In genomic region chr10:78029294-78030226, GRCh38 we compare ENCODE assay signal across 1 cellular context.
TF ChIP-seq lines count a peak whose summit lies in the region.

Gene POLR3A, minus strand, starts transcription at chr10:78029515. Its CDS starts 108 bp downstream, at chr10:78029407.

TF ChIP-seq in K562, 482 proteins besides CTCF, POLR2A, EP300 and RAD21 (continued from another document and continues in another):
- TF ChIP-seq PATZ1 (CRISPR knock-in tag; IDR thresholded peaks at IDR 0.05; ENCODE audit: borderline replicate concordance) (no peak), ZNF316 (IDR thresholded peaks at IDR 0.05) (no peak), GABPA (tag; conservative IDR thresholded peaks at IDR 0.05; ENCODE audit: low read depth) (peak; percentile 98), NUFIP1 (IDR thresholded peaks at IDR 0.05; ENCODE audit: partially characterized antibody) (peak; percentile 21), HEY1 (CRISPR knock-in tag; IDR thresholded peaks at IDR 0.05; ENCODE audit: borderline replicate concordance) (no peak), SMARCA4 (IDR thresholded peaks at IDR 0.05) (peak; percentile 71), CHD7 (IDR thresholded peaks at IDR 0.05; ENCODE audit: low read depth, low read length) (no peak), XRCC4 (IDR thresholded peaks at IDR 0.05; ENCODE audit: extremely low read depth, insufficient read depth, insufficient read length) (no peak), ZKSCAN8 (CRISPR knock-in tag; IDR thresholded peaks at IDR 0.05) (no peak), ZNF212 (CRISPR knock-in tag; IDR thresholded peaks at IDR 0.05) (no peak), STAT5B (CRISPR knock-in tag; IDR thresholded peaks at IDR 0.05) (no peak), CCNT2 (IDR thresholded peaks at IDR 0.05; ENCODE audit: borderline replicate concordance, extremely low read depth, insufficient read length, low read depth, low read length) (no peak), KAT8 (IDR thresholded peaks at IDR 0.05; ENCODE audit: low read depth) (no peak; the same call in 1 of the 2 replicates), SMC3 (conservative IDR thresholded peaks at IDR 0.05; ENCODE audit: insufficient read depth, low read depth, low read length) (peak; percentile 41; the same call in 1 of the 2 replicates), ZFP36 (IDR thresholded peaks at IDR 0.05; ENCODE audit: low read depth, low read length, partially characterized antibody) (no peak), FOXJ3 (CRISPR knock-in tag; IDR thresholded peaks at IDR 0.05) (no peak), L3MBTL2 (IDR thresholded peaks at IDR 0.05) (peak; percentile 98), TARDBP (IDR thresholded peaks at IDR 0.05) (peak; percentile 85; the same call in 1 of the 2 replicates), FOXA3 (CRISPR knock-in tag; conservative IDR thresholded peaks at IDR 0.05 in 1 of 2, IDR thresholded peaks at IDR 0.05 in 1 of 2) (peak in 1 of 2 experiments; percentile 46; a peak in 2 of 4 replicates), FOXK1 (CRISPR knock-in tag; IDR thresholded peaks at IDR 0.05; ENCODE audit: borderline replicate concordance) (no peak), ATF1 (CRISPR knock-in tag; IDR thresholded peaks at IDR 0.05) (no peak), ATF1 (tag; IDR thresholded peaks at IDR 0.05) (peak; percentile 89), PURB (CRISPR knock-in tag; IDR thresholded peaks at IDR 0.05; ENCODE audit: low read depth) (0 out of 2 replicates have a peak, but pooled peaks have one; percentile 44)
- TF ChIP-seq, protein P1, sequence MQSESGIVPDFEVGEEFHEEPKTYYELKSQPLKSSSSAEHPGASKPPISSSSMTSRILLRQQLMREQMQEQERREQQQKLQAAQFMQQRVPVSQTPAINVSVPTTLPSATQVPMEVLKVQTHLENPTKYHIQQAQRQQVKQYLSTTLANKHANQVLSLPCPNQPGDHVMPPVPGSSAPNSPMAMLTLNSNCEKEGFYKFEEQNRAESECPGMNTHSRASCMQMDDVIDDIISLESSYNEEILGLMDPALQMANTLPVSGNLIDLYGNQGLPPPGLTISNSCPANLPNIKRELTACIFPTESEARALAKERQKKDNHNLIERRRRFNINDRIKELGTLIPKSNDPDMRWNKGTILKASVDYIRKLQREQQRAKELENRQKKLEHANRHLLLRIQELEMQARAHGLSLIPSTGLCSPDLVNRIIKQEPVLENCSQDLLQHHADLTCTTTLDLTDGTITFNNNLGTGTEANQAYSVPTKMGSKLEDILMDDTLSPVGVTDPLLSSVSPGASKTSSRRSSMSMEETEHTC (IDR thresholded peaks at IDR 0.05), result no peak
- TF ChIP-seq, protein P2, sequence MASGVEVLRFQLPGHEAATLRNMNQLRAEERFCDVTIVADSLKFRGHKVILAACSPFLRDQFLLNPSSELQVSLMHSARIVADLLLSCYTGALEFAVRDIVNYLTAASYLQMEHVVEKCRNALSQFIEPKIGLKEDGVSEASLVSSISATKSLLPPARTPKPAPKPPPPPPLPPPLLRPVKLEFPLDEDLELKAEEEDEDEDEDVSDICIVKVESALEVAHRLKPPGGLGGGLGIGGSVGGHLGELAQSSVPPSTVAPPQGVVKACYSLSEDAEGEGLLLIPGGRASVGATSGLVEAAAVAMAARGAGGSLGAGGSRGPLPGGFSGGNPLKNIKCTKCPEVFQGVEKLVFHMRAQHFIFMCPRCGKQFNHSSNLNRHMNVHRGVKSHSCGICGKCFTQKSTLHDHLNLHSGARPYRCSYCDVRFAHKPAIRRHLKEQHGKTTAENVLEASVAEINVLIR (CRISPR knock-in tag; IDR thresholded peaks at IDR 0.05), result no peak; the same call in 1 of the 2 replicates
- TF ChIP-seq, protein P3, sequence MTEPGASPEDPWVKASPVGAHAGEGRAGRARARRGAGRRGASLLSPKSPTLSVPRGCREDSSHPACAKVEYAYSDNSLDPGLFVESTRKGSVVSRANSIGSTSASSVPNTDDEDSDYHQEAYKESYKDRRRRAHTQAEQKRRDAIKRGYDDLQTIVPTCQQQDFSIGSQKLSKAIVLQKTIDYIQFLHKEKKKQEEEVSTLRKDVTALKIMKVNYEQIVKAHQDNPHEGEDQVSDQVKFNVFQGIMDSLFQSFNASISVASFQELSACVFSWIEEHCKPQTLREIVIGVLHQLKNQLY (CRISPR knock-in tag; conservative IDR thresholded peaks at IDR 0.05), result no peak
- TF ChIP-seq, protein P4, sequence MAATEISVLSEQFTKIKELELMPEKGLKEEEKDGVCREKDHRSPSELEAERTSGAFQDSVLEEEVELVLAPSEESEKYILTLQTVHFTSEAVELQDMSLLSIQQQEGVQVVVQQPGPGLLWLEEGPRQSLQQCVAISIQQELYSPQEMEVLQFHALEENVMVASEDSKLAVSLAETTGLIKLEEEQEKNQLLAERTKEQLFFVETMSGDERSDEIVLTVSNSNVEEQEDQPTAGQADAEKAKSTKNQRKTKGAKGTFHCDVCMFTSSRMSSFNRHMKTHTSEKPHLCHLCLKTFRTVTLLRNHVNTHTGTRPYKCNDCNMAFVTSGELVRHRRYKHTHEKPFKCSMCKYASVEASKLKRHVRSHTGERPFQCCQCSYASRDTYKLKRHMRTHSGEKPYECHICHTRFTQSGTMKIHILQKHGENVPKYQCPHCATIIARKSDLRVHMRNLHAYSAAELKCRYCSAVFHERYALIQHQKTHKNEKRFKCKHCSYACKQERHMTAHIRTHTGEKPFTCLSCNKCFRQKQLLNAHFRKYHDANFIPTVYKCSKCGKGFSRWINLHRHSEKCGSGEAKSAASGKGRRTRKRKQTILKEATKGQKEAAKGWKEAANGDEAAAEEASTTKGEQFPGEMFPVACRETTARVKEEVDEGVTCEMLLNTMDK (IDR thresholded peaks at IDR 0.05; ENCODE audit: borderline replicate concordance, insufficient read depth, low read depth, low read length, poor library complexity, severe bottlenecking), result peak; percentile 92
